Comparison of ENCODE assay signal across 1 cellular context in the genomic region with DNA sequence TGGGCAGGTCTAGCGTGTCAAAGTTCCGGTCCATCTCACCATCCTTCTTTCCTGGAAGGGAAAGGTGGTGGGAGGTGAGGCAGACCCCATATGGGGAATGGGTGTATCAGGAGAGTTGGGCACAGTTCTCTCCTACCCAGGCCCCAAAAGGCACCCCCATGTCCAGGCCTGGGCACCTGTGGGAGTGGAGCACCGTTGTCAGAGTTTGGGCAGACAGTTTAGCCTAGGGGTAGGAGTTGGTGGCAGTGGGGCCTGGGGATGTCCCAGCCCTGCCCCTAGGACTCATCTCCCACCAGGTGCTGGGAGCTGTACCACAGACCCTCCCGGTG.
TF ChIP-seq lines count a peak whose summit lies in the region.

No MANE protein-coding gene starts in this region.

TF ChIP-seq in IMR-90, 13 proteins besides CTCF, POLR2A, EP300 and RAD21:
- TF ChIP-seq CHD1 (IDR thresholded peaks at IDR 0.05; ENCODE audit: low read depth, low read length) (no peak), RCOR1 (IDR thresholded peaks at IDR 0.05; ENCODE audit: insufficient replicate concordance, low read length) (no peak), MXI1 (IDR thresholded peaks at IDR 0.05; ENCODE audit: borderline replicate concordance, low read depth, low read length) (no peak), CEBPB (IDR thresholded peaks at IDR 0.05; ENCODE audit: low read depth, low read length) (no peak), BHLHE40 (IDR thresholded peaks at IDR 0.05; ENCODE audit: low read depth, low read length) (no peak), MAFK (IDR thresholded peaks at IDR 0.05; ENCODE audit: low read depth, low read length) (no peak), RFX5 (IDR thresholded peaks at IDR 0.05; ENCODE audit: low read depth, low read length) (no peak), NFE2L2 (IDR thresholded peaks at IDR 0.05; ENCODE audit: low read depth, low read length) (no peak), MAZ (IDR thresholded peaks at IDR 0.05; ENCODE audit: borderline replicate concordance, low read depth, low read length) (no peak), FOS (IDR thresholded peaks at IDR 0.05; ENCODE audit: low read depth, low read length) (no peak), SMC3 (IDR thresholded peaks at IDR 0.05; ENCODE audit: low read depth, low read length) (no peak)
- TF ChIP-seq, protein P1, sequence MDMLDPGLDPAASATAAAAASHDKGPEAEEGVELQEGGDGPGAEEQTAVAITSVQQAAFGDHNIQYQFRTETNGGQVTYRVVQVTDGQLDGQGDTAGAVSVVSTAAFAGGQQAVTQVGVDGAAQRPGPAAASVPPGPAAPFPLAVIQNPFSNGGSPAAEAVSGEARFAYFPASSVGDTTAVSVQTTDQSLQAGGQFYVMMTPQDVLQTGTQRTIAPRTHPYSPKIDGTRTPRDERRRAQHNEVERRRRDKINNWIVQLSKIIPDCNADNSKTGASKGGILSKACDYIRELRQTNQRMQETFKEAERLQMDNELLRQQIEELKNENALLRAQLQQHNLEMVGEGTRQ (IDR thresholded peaks at IDR 0.05; ENCODE audit: low read depth, low read length), result no peak
- TF ChIP-seq, protein P2, sequence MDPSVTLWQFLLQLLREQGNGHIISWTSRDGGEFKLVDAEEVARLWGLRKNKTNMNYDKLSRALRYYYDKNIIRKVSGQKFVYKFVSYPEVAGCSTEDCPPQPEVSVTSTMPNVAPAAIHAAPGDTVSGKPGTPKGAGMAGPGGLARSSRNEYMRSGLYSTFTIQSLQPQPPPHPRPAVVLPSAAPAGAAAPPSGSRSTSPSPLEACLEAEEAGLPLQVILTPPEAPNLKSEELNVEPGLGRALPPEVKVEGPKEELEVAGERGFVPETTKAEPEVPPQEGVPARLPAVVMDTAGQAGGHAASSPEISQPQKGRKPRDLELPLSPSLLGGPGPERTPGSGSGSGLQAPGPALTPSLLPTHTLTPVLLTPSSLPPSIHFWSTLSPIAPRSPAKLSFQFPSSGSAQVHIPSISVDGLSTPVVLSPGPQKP (IDR thresholded peaks at IDR 0.05; ENCODE audit: borderline replicate concordance, low read depth, low read length), result no peak
